26 cellular contexts compared by ENCODE assay signal in genomic region chr4:119858176-119858575, GRCh38.
DNase-seq lines count a peak whose midpoint lies in the region; ATAC-seq and TF ChIP-seq lines count a peak whose summit lies in the region.
"Had no signal": no experiment of that assay in that cellular context is flagged by ENCODE, and none has a peak within 500 bp of the region (broad histone marks: within the 10 kb centered on the region; RNA-seq: fewer than 3 reads in every experiment).

No MANE protein-coding gene starts in this region.

- no peak for TF ChIP-seq POLR2A in GM18505 (IDR thresholded peaks at IDR 0.05; ENCODE audit: borderline replicate concordance, extremely low read depth, insufficient read depth, insufficient read length)

- no peaks in the 10 kb centered on the region for H3K27me3 Mint-ChIP-seq in glutamatergic neuron (ENCODE audit: unreplicated experiment)
- H3K27me3 Mint-ChIP-seq in activated CD4-positive, alpha-beta memory T cell treated with anti-CD3 and anti-CD28 coated beads for 36 hours, result no peaks in the 10 kb centered on the region
- H3K27me3 Mint-ChIP-seq: CD4-positive, alpha-beta T cell; IgD-negative memory B cell had no signal

- dilution Hi-C loops in mammary epithelial cell (cut with HindIII; ENCODE audit: low sequenced_read_pairs), result no loop called here

- H3K9me3 ChIP-seq in mammary epithelial cell (replicated peaks; ENCODE audit: insufficient read depth, low read length), result no peaks in the 10 kb centered on the region
- H3K9me3 ChIP-seq: BLaER1, HAP-1, SJSA1 had no signal

- H3K36me3 Mint-ChIP-seq in glutamatergic neuron (ENCODE audit: unreplicated experiment), result no peaks in the 10 kb centered on the region
- no peaks in the 10 kb centered on the region for H3K36me3 Mint-ChIP-seq in activated CD4-positive, alpha-beta memory T cell treated with anti-CD3 and anti-CD28 coated beads for 36 hours
- H3K36me3 Mint-ChIP-seq: IgD-negative memory B cell had no signal

- H3K27me3 ChIP-seq in mammary epithelial cell (ENCODE audit: insufficient read depth, low read length), result no peaks in the 10 kb centered on the region
- H3K27me3 ChIP-seq: BLaER1, SJSA1 had no signal

- no peak overlapping the region for H2AFZ ChIP-seq in mammary epithelial cell (ENCODE audit: low read depth, low read length)

- POLR2A ChIA-PET in activated CD4-positive, alpha-beta memory T cell treated with anti-CD3 and anti-CD28 coated beads for 36 hours (lab: Charles Lee), result no interaction called here

- in situ Hi-C loops in mammary epithelial cell (cut with MboI; ENCODE audit: low sequenced_read_pairs in 2 of 2), result no loop called here

- no peak for ATAC-seq in GM18505 (IDR thresholded peaks at IDR 0.05; ENCODE audit: unreplicated experiment)
- ATAC-seq: Right ventricle myocardium inferior had no signal

- no peak overlapping the region for H3K4me3 ChIP-seq in mammary epithelial cell (replicated peaks in 1 of 3; ENCODE audit: insufficient read depth in 1 of 3, low read depth in 2 of 3, low read length in 3 of 3)
- H3K4me3 ChIP-seq: BLaER1, HAP-1, SJSA1 had no signal

- H3K27ac ChIP-seq in mammary epithelial cell (ENCODE audit: insufficient read depth, low read depth, low read length), result no peak overlapping the region
- H3K27ac ChIP-seq: 22Rv1, BLaER1, HL-60, SJSA1 had no signal

- H3K4me2 ChIP-seq in mammary epithelial cell (ENCODE audit: insufficient read depth, low read depth, low read length), result no peak overlapping the region
- H3K4me2 ChIP-seq: BLaER1 had no signal

- peaks cover 8% of the 10 kb centered on the region for H3K4me1 Mint-ChIP-seq in glutamatergic neuron (ENCODE audit: low read depth, unreplicated experiment)
- H3K4me1 Mint-ChIP-seq in activated CD4-positive, alpha-beta memory T cell treated with anti-CD3 and anti-CD28 coated beads for 36 hours (ENCODE audit: low read depth), result no peaks in the 10 kb centered on the region
- H3K4me1 Mint-ChIP-seq: IgD-negative memory B cell had no signal

- no peaks in the 10 kb centered on the region for H3K9me3 Mint-ChIP-seq in glutamatergic neuron (ENCODE audit: unreplicated experiment)
- no peaks in the 10 kb centered on the region for H3K9me3 Mint-ChIP-seq in activated CD4-positive, alpha-beta memory T cell treated with anti-CD3 and anti-CD28 coated beads for 36 hours
- H3K9me3 Mint-ChIP-seq: CD4-positive, alpha-beta T cell had no signal

- no TSS peak for BruUV-seq in mammary epithelial cell (replicated peaks; lab: Mats Ljungman, UMichigan)

- CTCF ChIA-PET in mammary epithelial cell (lab: Charles Lee; ENCODE audit: low non-redundant PET), result no interaction called here
- CTCF ChIA-PET in activated CD4-positive, alpha-beta memory T cell treated with anti-CD3 and anti-CD28 coated beads for 36 hours (lab: Charles Lee), result no interaction called here

- TF ChIP-seq CTCF in mammary epithelial cell (conservative IDR thresholded peaks at IDR 0.05 in 1 of 2, IDR thresholded peaks at IDR 0.05 in 1 of 2; ENCODE audit: extremely low read depth in 1 of 2, insufficient read depth in 1 of 2, low read depth in 1 of 2, low read length in 2 of 2) (no peak), glutamatergic neuron (IDR thresholded peaks at IDR 0.05; ENCODE audit: partially characterized antibody, unreplicated experiment) (no peak)

- no peak overlapping the region for H3K9ac ChIP-seq in mammary epithelial cell (ENCODE audit: insufficient read depth, low read length)
- H3K9ac ChIP-seq: BLaER1 had no signal

- H3K27ac Mint-ChIP-seq in glutamatergic neuron (ENCODE audit: unreplicated experiment), result peak overlapping the region; percentile 52
- no peak overlapping the region for H3K27ac Mint-ChIP-seq in activated CD4-positive, alpha-beta memory T cell treated with anti-CD3 and anti-CD28 coated beads for 36 hours
- H3K27ac Mint-ChIP-seq: CD4-positive, alpha-beta T cell; IgD-negative memory B cell had no signal

- intact Hi-C loops in mammary epithelial cell (cut with micrococcal nuclease), result no loop called here
- intact Hi-C loops in activated CD4-positive, alpha-beta memory T cell treated with anti-CD3 and anti-CD28 coated beads for 36 hours (cut with micrococcal nuclease), result no loop called here

- no peaks in the 10 kb centered on the region for H3K4me1 ChIP-seq in mammary epithelial cell (ENCODE audit: insufficient read depth, low read length)
- H3K4me1 ChIP-seq: BLaER1, SJSA1 had no signal

- no peaks in the 10 kb centered on the region for H3K36me3 ChIP-seq in mammary epithelial cell (ENCODE audit: insufficient read depth, low read length)
- H3K36me3 ChIP-seq: BLaER1, HAP-1, SJSA1 had no signal

- H3K4me3 Mint-ChIP-seq in glutamatergic neuron (ENCODE audit: unreplicated experiment), result peak overlapping the region; percentile 17
- no peak overlapping the region for H3K4me3 Mint-ChIP-seq in activated CD4-positive, alpha-beta memory T cell treated with anti-CD3 and anti-CD28 coated beads for 36 hours
- H3K4me3 Mint-ChIP-seq: CD4-positive, alpha-beta T cell; IgD-negative memory B cell had no signal

- H3K79me2 ChIP-seq in mammary epithelial cell (ENCODE audit: insufficient read depth, low read length), result no peaks in the 10 kb centered on the region

- DNase-seq in NCI-H82 (lab: John Stamatoyannopoulos, UW), result peak; percentile 11
- no peak for DNase-seq in NCI-H82 treated with DMSO at 0.1 percent for 48 hours (lab: John Stamatoyannopoulos, UW; ENCODE audit: unreplicated experiment)
- peak; percentile 8 for DNase-seq in mammary epithelial cell
- no peak for DNase-seq in glutamatergic neuron
- DNase-seq in activated CD4-positive, alpha-beta memory T cell treated with anti-CD3 and anti-CD28 coated beads for 36 hours, result no peak
- DNase-seq in iPS-NIHi7 (ENCODE audit: extremely low spot score), result no peak
- DNase-seq in occipital lobe (lab: John Stamatoyannopoulos, UW), result no peak
- DNase-seq: ACHN; CD4-positive, alpha-beta T cell; COR-L47; DMS 273 treated with DMSO at 0.1 percent for 48 hours; DMS79 treated with DMSO at 0.1 percent for 48 hours; MV-4-11; NCI-H1105 treated with DMSO at 0.1 percent for 48 hours; NCI-H2029 treated with DMSO at 0.1 percent for 48 hours; NCI-H226; NCI-H510A treated with DMSO at 0.1 percent for 48 hours; NCI-H748 treated with DMSO at 0.1 percent for 48 hours had no signal

- no peaks in the 10 kb centered on the region for H4K20me1 ChIP-seq in mammary epithelial cell (ENCODE audit: insufficient read depth, low read length)
- H4K20me1 ChIP-seq: BLaER1 had no signal

Comparison
In these comparisons a context has a peak if more than half of its experiments do, and no peak if none do; other contexts are left out.
1. DNase-seq: peak in NCI-H82 (single experiment) and mammary epithelial cell (single experiment); none in NCI-H82 treated with DMSO at 0.1 percent for 48 hours (single experiment), glutamatergic neuron (single experiment), activated CD4-positive, alpha-beta memory T cell treated with anti-CD3 and anti-CD28 coated beads for 36 hours (single experiment), iPS-NIHi7 (single experiment) and occipital lobe (single experiment).